Comparison of ENCODE assay signal across 13 cellular contexts in the genomic region with DNA sequence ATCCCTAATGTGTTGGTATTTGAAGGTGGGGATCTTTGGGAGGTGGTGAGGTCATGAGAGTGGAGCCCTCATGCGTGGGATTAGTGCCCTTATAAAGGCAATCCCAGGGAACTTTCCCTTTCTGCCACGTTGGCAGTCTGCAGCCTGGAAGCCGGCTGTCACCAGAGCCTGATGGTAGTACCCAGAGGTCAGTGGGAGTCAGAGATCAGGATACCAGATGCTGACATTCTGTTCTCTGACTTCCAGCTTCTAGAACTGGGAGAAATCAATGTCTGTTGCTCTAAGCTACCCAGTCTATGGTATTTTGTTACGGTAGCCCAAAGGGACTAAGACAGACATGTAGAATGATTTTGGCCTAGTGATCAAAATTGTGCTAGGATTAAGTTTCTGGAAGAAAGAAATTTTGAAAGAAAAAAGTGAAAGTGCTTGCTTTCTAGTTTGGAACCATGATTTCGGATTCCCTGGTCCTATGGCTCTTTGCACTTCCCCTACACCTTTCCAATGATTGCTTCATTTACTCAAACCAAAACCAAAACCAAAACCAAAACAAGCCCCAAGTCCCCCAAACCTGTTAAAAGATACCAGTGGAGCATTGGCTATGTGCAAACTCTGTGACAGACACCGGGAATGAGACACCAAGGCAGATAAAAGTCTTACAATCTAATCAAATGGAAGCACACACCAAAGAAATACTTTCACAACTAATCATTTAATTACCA.
DNase-seq lines count a peak whose midpoint lies in the region; ATAC-seq, FAIRE-seq and TF ChIP-seq lines count a peak whose summit lies in the region.
"Had no signal": no experiment of that assay in that cellular context is flagged by ENCODE, and none has a peak within 500 bp of the region (broad histone marks: within the 10 kb centered on the region; RNA-seq: fewer than 3 reads in every experiment).

No MANE protein-coding gene starts in this region.

- no peak for FAIRE-seq in small intestine (lab: Jason Lieb, UNC)
- FAIRE-seq: pancreas had no signal

- H3K4me3 Mint-ChIP-seq in activated T-cell treated with anti-CD3 and anti-CD28 coated beads, Interleukin-2, amount 50 U/mL, for 4 hours, result no peak overlapping the region
- no peak overlapping the region for H3K4me3 Mint-ChIP-seq in WTC11
- H3K4me3 Mint-ChIP-seq: activated CD4-positive, alpha-beta memory T cell treated with anti-CD3 and anti-CD28 coated beads for 36 hours; activated naive CD4-positive, alpha-beta T cell treated with anti-CD3 and anti-CD28 coated beads, Interleukin-2, amount 50 U/mL, for 24 hours had no signal

- TF ChIP-seq CTCF in HCT116 (IDR thresholded peaks at IDR 0.05 in 2 of 3, conservative IDR thresholded peaks at IDR 0.05 in 1 of 3; ENCODE audit: borderline replicate concordance in 1 of 3, insufficient read depth in 1 of 3, low read depth in 2 of 3, low read length in 2 of 3), result no peak
- no peak for TF ChIP-seq CTCF in WTC11 (IDR thresholded peaks at IDR 0.05)
- TF ChIP-seq CTCF in heart left ventricle (IDR thresholded peaks at IDR 0.05), result no peak

- peak overlapping the region; percentile 27 for H2AFZ ChIP-seq in HCT116 (ENCODE audit: low read depth, low read length, poor library complexity, severe bottlenecking)

- no peaks in the 10 kb centered on the region for H3K36me3 Mint-ChIP-seq in activated T-cell treated with anti-CD3 and anti-CD28 coated beads, Interleukin-2, amount 50 U/mL, for 4 hours (ENCODE audit: insufficient read depth)
- H3K36me3 Mint-ChIP-seq in WTC11, result 0 out of 2 replicates have a peak, but pooled peaks cover 2% of the 10 kb centered on the region
- H3K36me3 Mint-ChIP-seq: activated CD4-positive, alpha-beta memory T cell treated with anti-CD3 and anti-CD28 coated beads for 36 hours; activated naive CD4-positive, alpha-beta T cell treated with anti-CD3 and anti-CD28 coated beads, Interleukin-2, amount 50 U/mL, for 24 hours had no signal

- RAD21 ChIA-PET in HCT116 (lab: Charles Lee; ENCODE audit: low non-redundant PET in 1 of 2, low total read pairs in 2 of 2, uncharacterized antibody in 2 of 2, unreplicated experiment in 2 of 2), result interaction anchor here in 1 of 2 experiments (0.5 kb wide), 1 partner anchor 157 kb away, joined by 3 read pairs; no protein-coding TSS in a partner anchor

- BruUV-seq in HCT116 (replicated peaks; lab: Mats Ljungman, UMichigan), result no TSS peak

- H3K4me3 ChIP-seq in HCT116 (replicated peaks in 1 of 2; ENCODE audit: low read depth in 1 of 2, low read length in 2 of 2), result no peak overlapping the region
- H3K4me3 ChIP-seq in small intestine (ENCODE audit: low read depth in 1 of 2, low read length in 2 of 2), result no peak overlapping the region
- H3K4me3 ChIP-seq in heart left ventricle, result no peak overlapping the region
- H3K4me3 ChIP-seq: pancreas had no signal

- H3K36me3 ChIP-seq in HCT116 (ENCODE audit: control insufficient read depth in 1 of 2, insufficient read depth in 2 of 2, low read length in 2 of 2), result no peaks in the 10 kb centered on the region
- no peaks in the 10 kb centered on the region for H3K36me3 ChIP-seq in small intestine (ENCODE audit: control insufficient read depth in 2 of 2, insufficient read depth in 2 of 2, low read length in 2 of 2)
- H3K36me3 ChIP-seq in heart left ventricle, result no peaks in the 10 kb centered on the region
- H3K36me3 ChIP-seq: pancreas had no signal

- no peaks in the 10 kb centered on the region for H4K20me1 ChIP-seq in HCT116 (ENCODE audit: insufficient read depth)

- H3K9me3 ChIP-seq in HCT116 (ENCODE audit: control insufficient read depth in 1 of 2, insufficient read depth in 1 of 2, low read depth in 1 of 2, low read length in 2 of 2) (no peaks in the 10 kb centered on the region), small intestine (ENCODE audit: control insufficient read depth, low read depth) (no peaks in the 10 kb centered on the region), heart left ventricle (no peaks in the 10 kb centered on the region)
- H3K9me3 ChIP-seq: pancreas had no signal

- H3K9me3 Mint-ChIP-seq in activated T-cell treated with anti-CD3 and anti-CD28 coated beads, Interleukin-2, amount 50 U/mL, for 4 hours, result no peaks in the 10 kb centered on the region
- no peaks in the 10 kb centered on the region for H3K9me3 Mint-ChIP-seq in WTC11
- H3K9me3 Mint-ChIP-seq: activated CD4-positive, alpha-beta memory T cell treated with anti-CD3 and anti-CD28 coated beads for 36 hours; activated naive CD4-positive, alpha-beta T cell treated with anti-CD3 and anti-CD28 coated beads, Interleukin-2, amount 50 U/mL, for 24 hours had no signal

- no peak for DNase-seq in activated T-cell treated with anti-CD3 and anti-CD28 coated beads, Interleukin-2, amount 50 U/mL, for 4 hours
- DNase-seq in activated T-cell treated with anti-CD3 and anti-CD28 coated beads, Interleukin-2, amount 50 U/mL, for 48 hours, result no peak
- no peak for DNase-seq in HCT116 (ENCODE audit: low read depth, low spot score)
- no peak for DNase-seq in WTC11 (ENCODE audit: low spot score)
- peak; percentile 39 for DNase-seq in small intestine
- no peak for DNase-seq in NCI-H1417 treated with DMSO at 0.1 percent for 48 hours (lab: John Stamatoyannopoulos, UW)
- no peak for DNase-seq in HK-2 (ENCODE audit: unreplicated experiment)
- DNase-seq in heart left ventricle, result no peak
- DNase-seq: activated CD4-positive, alpha-beta memory T cell treated with anti-CD3 and anti-CD28 coated beads for 36 hours; cerebellar nuclear complex; DMS79 had no signal

- H3K27ac ChIP-seq in HCT116 (ENCODE audit: low read depth, low read length), result no peak overlapping the region
- peak overlapping the region in 1 of 2 donors; percentile 11 for H3K27ac ChIP-seq in small intestine (ENCODE audit: low read depth in 1 of 2, low read length in 1 of 2)
- H3K27ac ChIP-seq in heart left ventricle, result no peak overlapping the region

- POLR2A ChIA-PET in HCT116 (lab: Charles Lee) (no interaction called here), WTC11 (lab: Charles Lee) (interaction anchor here (0.5 kb wide), 1 partner anchor 1470 kb away, joined by 4 read pairs; no protein-coding TSS in a partner anchor)

- H3K27me3 ChIP-seq in HCT116 (ENCODE audit: insufficient read depth, low read length), result no peaks in the 10 kb centered on the region
- no peaks in the 10 kb centered on the region for H3K27me3 ChIP-seq in small intestine (ENCODE audit: control insufficient read depth in 2 of 2, insufficient read depth in 2 of 2, low read length in 2 of 2)
- no peaks in the 10 kb centered on the region for H3K27me3 ChIP-seq in heart left ventricle
- H3K27me3 ChIP-seq: pancreas had no signal

- no peak overlapping the region for H3K9ac ChIP-seq in HCT116 (ENCODE audit: low read length)

- no peaks in the 10 kb centered on the region for H3K27me3 Mint-ChIP-seq in activated T-cell treated with anti-CD3 and anti-CD28 coated beads, Interleukin-2, amount 50 U/mL, for 4 hours (ENCODE audit: low read depth)
- peaks cover 56% of the 10 kb centered on the region for H3K27me3 Mint-ChIP-seq in WTC11 (ENCODE audit: low read depth)
- H3K27me3 Mint-ChIP-seq: activated CD4-positive, alpha-beta memory T cell treated with anti-CD3 and anti-CD28 coated beads for 36 hours; activated naive CD4-positive, alpha-beta T cell treated with anti-CD3 and anti-CD28 coated beads, Interleukin-2, amount 50 U/mL, for 24 hours had no signal

- no peaks in the 10 kb centered on the region for H3K79me2 ChIP-seq in HCT116 (ENCODE audit: insufficient read depth, low read length)

- TF ChIP-seq POLR2A in HCT116 (IDR thresholded peaks at IDR 0.05; ENCODE audit: borderline replicate concordance, extremely low read depth, insufficient read depth, insufficient read length), result no peak
- TF ChIP-seq POLR2A in heart left ventricle (IDR thresholded peaks at IDR 0.05), result no peak

- intact Hi-C loops in HCT116 (cut with micrococcal nuclease), result no loop called here
- intact Hi-C loops in heart left ventricle (cut with DNase I), result no loop called here

- WGBS in small intestine, 3 donors, result 61 to 82% (median 63%) methylated on average over 6 of the region's 6 CpGs
- 87 to 94% (median 90%) methylated on average over 6 of the region's 6 CpGs for WGBS in heart left ventricle, 4 donors

- ATAC-seq in activated T-cell treated with anti-CD3 and anti-CD28 coated beads, Interleukin-2, amount 50 U/mL, for 4 hours, result peak; percentile 28 to 30
- no peak for ATAC-seq in HCT116
- no peak for ATAC-seq in WTC11
- no peak for ATAC-seq in heart left ventricle

- H3K4me1 Mint-ChIP-seq in activated T-cell treated with anti-CD3 and anti-CD28 coated beads, Interleukin-2, amount 50 U/mL, for 4 hours (ENCODE audit: low read depth), result peaks cover 4% of the 10 kb centered on the region
- H3K4me1 Mint-ChIP-seq in WTC11, result peaks cover 47% of the 10 kb centered on the region

- CTCF ChIA-PET in HCT116 (lab: Charles Lee) (no interaction called here), WTC11 (lab: Charles Lee) (no interaction called here)

- no peak overlapping the region for H3K4me2 ChIP-seq in HCT116 (ENCODE audit: low read length)

- H3K9me2 ChIP-seq in HCT116 (ENCODE audit: insufficient read depth), result no peaks in the 10 kb centered on the region

- H3K4me1 ChIP-seq in HCT116 (ENCODE audit: control insufficient read depth in 1 of 2, insufficient read depth in 2 of 2, low read length in 2 of 2), result peaks cover 6 to 7% of the 10 kb centered on the region in 2 experiments
- peaks cover 0 to 4% of the 10 kb centered on the region in 2 donors for H3K4me1 ChIP-seq in small intestine (ENCODE audit: control insufficient read depth in 2 of 2, insufficient read depth in 1 of 2, low read depth in 1 of 2, low read length in 1 of 2)
- peaks cover 0 to 7% (median 0%) of the 10 kb centered on the region in 12 donors for H3K4me1 ChIP-seq in heart left ventricle

- no peak for TF ChIP-seq RAD21 in HCT116 (IDR thresholded peaks at IDR 0.05; ENCODE audit: low read depth)

- 0 out of 2 replicates have a peak overlapping the region, but pooled peaks have one; percentile 67 for H3K27ac Mint-ChIP-seq in WTC11
- H3K27ac Mint-ChIP-seq: activated CD4-positive, alpha-beta memory T cell treated with anti-CD3 and anti-CD28 coated beads for 36 hours; activated naive CD4-positive, alpha-beta T cell treated with anti-CD3 and anti-CD28 coated beads, Interleukin-2, amount 50 U/mL, for 24 hours had no signal

TF ChIP-seq in HCT116, 20 proteins besides CTCF, POLR2A, EP300 and RAD21 (continues in another document):
- no peak for TF ChIP-seq CBX3 (IDR thresholded peaks at IDR 0.05; ENCODE audit: low read depth)
- TF ChIP-seq CEBPB (IDR thresholded peaks at IDR 0.05; ENCODE audit: low read depth), result no peak
- TF ChIP-seq, protein P1, sequence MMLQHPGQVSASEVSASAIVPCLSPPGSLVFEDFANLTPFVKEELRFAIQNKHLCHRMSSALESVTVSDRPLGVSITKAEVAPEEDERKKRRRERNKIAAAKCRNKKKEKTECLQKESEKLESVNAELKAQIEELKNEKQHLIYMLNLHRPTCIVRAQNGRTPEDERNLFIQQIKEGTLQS (IDR thresholded peaks at IDR 0.05), result no peak

TF ChIP-seq in WTC11, 78 proteins besides CTCF, POLR2A, EP300 and RAD21 (continues in another document):
- no peak for TF ChIP-seq SP1 (CRISPR knock-in tag; conservative IDR thresholded peaks at IDR 0.05)

Comparison
In these comparisons a context has a peak if more than half of its experiments do, and no peak if none do; other contexts are left out.
1. ATAC-seq: peak in activated T-cell treated with anti-CD3 and anti-CD28 coated beads, Interleukin-2, amount 50 U/mL, for 4 hours (2 of 2); none in HCT116 (single experiment), WTC11 (single experiment) and heart left ventricle (0 of 4).